Comparison of ENCODE assay signal across 15 cellular contexts in genomic region chr2:43323810-43324588, GRCh38.
DNase-seq lines count a peak whose midpoint lies in the region; ATAC-seq and TF ChIP-seq lines count a peak whose summit lies in the region.
"Had no signal": no experiment of that assay in that cellular context is flagged by ENCODE, and none has a peak within 500 bp of the region (broad histone marks: within the 10 kb centered on the region; RNA-seq: fewer than 3 reads in every experiment).

No MANE protein-coding gene starts in this region.

- WGBS in esophagus, 2 donors: 70 to 78% methylated on average over 6 of the region's 6 CpGs
- 38 to 45% methylated on average over 6 of the region's 6 CpGs for WGBS in lower leg skin, 2 donors
- WGBS in prostate gland: 65% methylated on average over 6 of the region's 6 CpGs

- H3K4me3 ChIP-seq in esophagus (ENCODE audit: low read depth in 1 of 2, low read length in 2 of 2) (no peak overlapping the region), lower leg skin (ENCODE audit: low read depth, poor library complexity, severe bottlenecking) (no peak overlapping the region), prostate gland (no peak overlapping the region), upper lobe of right lung (no peak overlapping the region)
- H3K4me3 ChIP-seq: SJCRH30 had no signal

- CTCF ChIA-PET in activated CD8-positive, alpha-beta T cell treated with anti-CD3 and anti-CD28 coated beads, Interleukin-2, amount 10 ng/mL, durations not matched to agents 7 days and 5 days (lab: Charles Lee): no interaction called here

- no peak overlapping the region for H3K27ac Mint-ChIP-seq in activated CD8-positive, alpha-beta T cell treated with anti-CD3 and anti-CD28 coated beads, Interleukin-2, amount 10 ng/mL, durations not matched to agents 7 days and 5 days
- H3K27ac Mint-ChIP-seq: CD4-positive, alpha-beta T cell had no signal

- H3K27me3 ChIP-seq in esophagus (ENCODE audit: control insufficient read depth in 1 of 2, insufficient read depth in 2 of 2, low read length in 2 of 2) (no peaks in the 10 kb centered on the region), prostate gland (replicated peaks; ENCODE audit: insufficient read depth) (no peaks in the 10 kb centered on the region), upper lobe of right lung (no peaks in the 10 kb centered on the region)
- H3K27me3 ChIP-seq: brain microvascular endothelial cell, SJCRH30 had no signal

- H3K36me3 ChIP-seq in esophagus (ENCODE audit: control insufficient read depth in 2 of 2, insufficient read depth in 2 of 2, low read length in 1 of 2) (no peaks in the 10 kb centered on the region), prostate gland (no peaks in the 10 kb centered on the region), upper lobe of right lung (peaks cover 5% of the 10 kb centered on the region)
- H3K36me3 ChIP-seq: brain microvascular endothelial cell, SJCRH30 had no signal

- peak; percentile 24 for ATAC-seq in upper lobe of right lung
- no peak for ATAC-seq in activated CD8-positive, alpha-beta T cell treated with anti-CD3 and anti-CD28 coated beads, Interleukin-2, amount 10 ng/mL, durations not matched to agents 7 days and 5 days

- H3K4me1 ChIP-seq in esophagus (ENCODE audit: control insufficient read depth in 2 of 2, insufficient read depth in 2 of 2, low read length in 1 of 2): peaks cover 3 to 5% of the 10 kb centered on the region in 2 donors
- peaks cover 13% of the 10 kb centered on the region for H3K4me1 ChIP-seq in prostate gland (replicated peaks)
- peaks cover 13% of the 10 kb centered on the region for H3K4me1 ChIP-seq in upper lobe of right lung

- no peak for TF ChIP-seq POLR2A in lower leg skin (IDR thresholded peaks at IDR 0.05)
- no peak for TF ChIP-seq POLR2A in prostate gland (IDR thresholded peaks at IDR 0.05)

- H3K27me3 Mint-ChIP-seq in activated CD8-positive, alpha-beta T cell treated with anti-CD3 and anti-CD28 coated beads, Interleukin-2, amount 10 ng/mL, durations not matched to agents 7 days and 5 days (ENCODE audit: low read depth): no peaks in the 10 kb centered on the region
- H3K27me3 Mint-ChIP-seq: CD4-positive, alpha-beta T cell had no signal

- no peaks in the 10 kb centered on the region for H3K9me3 Mint-ChIP-seq in activated CD8-positive, alpha-beta T cell treated with anti-CD3 and anti-CD28 coated beads, Interleukin-2, amount 10 ng/mL, durations not matched to agents 7 days and 5 days (ENCODE audit: insufficient read depth)
- H3K9me3 Mint-ChIP-seq: CD4-positive, alpha-beta T cell had no signal

- H3K27ac ChIP-seq in esophagus (ENCODE audit: low read depth in 2 of 2, low read length in 1 of 2): peak overlapping the region; percentile 71 to 87
- peak overlapping the region; percentile 50 to 55 for H3K27ac ChIP-seq in prostate gland
- peak overlapping the region; percentile 39 for H3K27ac ChIP-seq in upper lobe of right lung
- H3K27ac ChIP-seq: brain microvascular endothelial cell, SJCRH30 had no signal

- DNase-seq in lower leg skin (ENCODE audit: low spot score in 2 of 2) (peak; percentile 87 to 93), prostate gland (ENCODE audit: low spot score) (no peak), upper lobe of right lung (no peak), dermis blood vessel endothelial cell (no peak), D341Med (ENCODE audit: low spot score) (no peak)
- no peak for DNase-seq in stimulated activated CD4-positive, alpha-beta T cell treated with anti-CD3 and anti-CD28 coated beads, Interleukin-15, amount 100 ng/mL, for 24 hours
- DNase-seq in activated CD8-positive, alpha-beta T cell treated with anti-CD3 and anti-CD28 coated beads, Interleukin-2, amount 10 ng/mL, durations not matched to agents 7 days and 5 days: no peak
- DNase-seq: activated gamma-delta T cell; brain microvascular endothelial cell; CD4-positive, alpha-beta T cell; EL; NCI-H1048; NK-92 treated with Interleukin-12 subunit alpha and Interleukin-12 subunit beta, amount 100 ng/mL, for 24 hours; SJCRH30 had no signal

- H3K9me3 ChIP-seq in esophagus (ENCODE audit: control insufficient read depth in 2 of 2, insufficient read depth in 1 of 2, low read depth in 1 of 2, low read length in 1 of 2) (no peaks in the 10 kb centered on the region), prostate gland (no peaks in the 10 kb centered on the region), upper lobe of right lung (no peaks in the 10 kb centered on the region)
- H3K9me3 ChIP-seq: SJCRH30 had no signal

- no peak overlapping the region for H3K4me3 Mint-ChIP-seq in activated CD8-positive, alpha-beta T cell treated with anti-CD3 and anti-CD28 coated beads, Interleukin-2, amount 10 ng/mL, durations not matched to agents 7 days and 5 days
- H3K4me3 Mint-ChIP-seq: CD4-positive, alpha-beta T cell had no signal

- H3K36me3 Mint-ChIP-seq in activated CD8-positive, alpha-beta T cell treated with anti-CD3 and anti-CD28 coated beads, Interleukin-2, amount 10 ng/mL, durations not matched to agents 7 days and 5 days (ENCODE audit: low read depth): peaks cover 8% of the 10 kb centered on the region

- H3K4me1 Mint-ChIP-seq in activated CD8-positive, alpha-beta T cell treated with anti-CD3 and anti-CD28 coated beads, Interleukin-2, amount 10 ng/mL, durations not matched to agents 7 days and 5 days (ENCODE audit: low read depth): no peaks in the 10 kb centered on the region

- TF ChIP-seq CTCF in lower leg skin (IDR thresholded peaks at IDR 0.05) (no peak), prostate gland (IDR thresholded peaks at IDR 0.05) (no peak), upper lobe of right lung (IDR thresholded peaks at IDR 0.05) (no peak)

- intact Hi-C loops in lower leg skin (cut with DNase I; ENCODE audit: low total_unique reads) (no loop called here), prostate gland (cut with DNase I) (no loop called here), upper lobe of right lung (cut with DNase I) (no loop called here)

- POLR2A ChIA-PET in activated CD8-positive, alpha-beta T cell treated with anti-CD3 and anti-CD28 coated beads, Interleukin-2, amount 10 ng/mL, durations not matched to agents 7 days and 5 days (lab: Charles Lee): no interaction called here

Comparison
In these comparisons a context has a peak if more than half of its experiments do, and no peak if none do; other contexts are left out.
1. DNase-seq: peak in lower leg skin (2 of 2); none in prostate gland (single experiment), upper lobe of right lung (single experiment), dermis blood vessel endothelial cell (single experiment), stimulated activated CD4-positive, alpha-beta T cell treated with anti-CD3 and anti-CD28 coated beads, Interleukin-15, amount 100 ng/mL, for 24 hours (single experiment), D341Med (single experiment) and activated CD8-positive, alpha-beta T cell treated with anti-CD3 and anti-CD28 coated beads, Interleukin-2, amount 10 ng/mL, durations not matched to agents 7 days and 5 days (single experiment).
2. Peak in every context shown above with its lines, with median percentiles within 50 percentile points of each other: H3K27ac ChIP-seq.